Comparison of ENCODE assay signal across 8 cellular contexts in the genomic region with DNA sequence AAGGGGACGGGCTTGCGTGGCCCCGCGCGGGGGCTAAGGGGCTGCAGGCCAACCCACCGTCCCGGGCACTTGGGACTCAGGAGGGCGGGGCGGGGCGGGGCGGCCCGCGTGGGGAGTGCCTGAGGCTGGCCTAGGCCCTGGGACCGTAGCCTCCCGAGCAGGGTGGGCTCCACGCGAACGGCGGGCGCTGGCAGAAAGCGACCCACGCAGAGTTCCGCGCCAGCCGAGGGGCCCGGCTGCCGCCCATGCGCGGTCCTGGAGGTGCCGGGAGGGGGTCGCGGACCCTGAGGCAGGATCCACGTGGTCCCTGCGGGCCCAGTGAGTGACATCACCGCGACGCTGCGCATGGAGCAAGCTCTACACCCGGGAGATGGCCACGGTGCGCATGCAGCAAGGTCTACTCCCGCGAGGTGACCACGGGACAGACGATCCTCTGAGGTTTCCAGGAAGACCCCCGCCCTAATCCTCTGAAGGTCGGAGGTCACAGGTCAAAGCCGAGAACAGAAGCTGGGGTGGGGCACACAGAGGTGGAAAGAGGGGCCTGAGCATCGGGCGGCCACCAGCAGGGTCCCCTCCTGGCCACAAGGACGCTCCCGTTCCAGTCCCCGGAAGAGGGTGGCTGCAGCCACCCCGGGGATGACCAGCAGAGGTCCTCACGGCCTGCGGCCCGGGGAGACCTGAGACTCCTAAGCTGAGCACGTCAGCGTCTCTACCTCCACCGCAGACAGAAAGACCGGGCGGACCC. TPM values are rescaled to one million over a fixed set of nuclear protein-coding genes. Genes with fewer than 3 reads are reported as not detected.
DNase-seq lines count a peak whose midpoint lies in the region; ATAC-seq, FAIRE-seq and TF ChIP-seq lines count a peak whose summit lies in the region.

No MANE protein-coding gene starts in this region.

- ATAC-seq in SK-N-SH treated with all-trans-retinoic acid at 6 μM for 48 hours = peak; percentile 94
- ATAC-seq in heart right ventricle = peak in 7 of 8 donors; percentile 18 to 93 (median 83)

- H3K27ac ChIP-seq in HUES48 (ENCODE audit: low read depth, low read length) = peak overlapping the region; percentile 32
- H3K27ac ChIP-seq in heart right ventricle = peak overlapping the region in 8 of 10 donors; percentile 4 to 87 (median 70)
- H3K27ac ChIP-seq in parathyroid adenoma = no peak overlapping the region

- 1 to 6% methylated on average over 54 to 62 of the region's 62 CpGs for WGBS in heart right ventricle, 2 donors

- peaks cover 10% of the 10 kb centered on the region; the same call in 1 of the 2 replicates for H3K4me1 ChIP-seq in HUES48 (ENCODE audit: control insufficient read depth, insufficient read depth, low read length)
- H3K4me1 ChIP-seq in heart right ventricle = peaks cover 0 to 34% (median 6%) of the 10 kb centered on the region in 9 donors
- H3K4me1 ChIP-seq in parathyroid adenoma = no peaks in the 10 kb centered on the region

- H3K4me2 ChIP-seq in parathyroid adenoma (ENCODE audit: low read length) = peak overlapping the region; percentile 64

- H3K27me3 ChIP-seq in HUES48 (ENCODE audit: control insufficient read depth, insufficient read depth, low read length) (peaks cover 3% of the 10 kb centered on the region; the same call in 1 of the 2 replicates), heart right ventricle (peaks cover 0 to 23% (median 2%) of the 10 kb centered on the region in 7 donors), parathyroid adenoma (ENCODE audit: control insufficient read depth, insufficient read depth, low read length) (no peaks in the 10 kb centered on the region)

- peak; percentile 89 for DNase-seq in GM10266 (ENCODE audit: extremely low spot score)
- peak in 38 of 56 donors; percentile 36 to 83 (median 67) for DNase-seq in amygdala (lab: John Stamatoyannopoulos, UW)
- peak in 1 of 2 donors; percentile 84 for DNase-seq in heart right ventricle
- no peak for DNase-seq in medulla oblongata (ENCODE audit: extremely low spot score)
- no peak for DNase-seq in urothelium cell line (ENCODE audit: low spot score)

- no peak for FAIRE-seq in urothelium cell line (lab: Jason Lieb, UNC)

- no peaks in the 10 kb centered on the region for H3K79me2 ChIP-seq in parathyroid adenoma

- intact Hi-C loops in heart right ventricle (cut with DNase I) = loop anchor here (1.0 to 10.0 kb wide), 8 partner anchors 37 to 369 kb away; no protein-coding TSS in a partner anchor

- peak overlapping the region; percentile 57 for H3K4me3 ChIP-seq in HUES48 (ENCODE audit: low read depth, low read length)
- peak overlapping the region in 9 of 10 donors; percentile 38 to 68 (median 50) for H3K4me3 ChIP-seq in heart right ventricle
- peak overlapping the region; percentile 55 for H3K4me3 ChIP-seq in parathyroid adenoma (ENCODE audit: low read depth, low read length)

- H3K9ac ChIP-seq in HUES48 (ENCODE audit: low read depth, low read length) (no peak overlapping the region), parathyroid adenoma (no peak overlapping the region)

- TF ChIP-seq CTCF in GM10266 (IDR thresholded peaks at IDR 0.05; ENCODE audit: control insufficient read depth, insufficient read depth, low read depth, missing control alignments) (peak; percentile 61), heart right ventricle (IDR thresholded peaks at IDR 0.05) (peak in 5 of 9 donors; percentile 49 to 78 (median 70)), parathyroid adenoma (IDR thresholded peaks at IDR 0.05) (no peak)

- H3K36me3 ChIP-seq in HUES48 (ENCODE audit: control insufficient read depth, insufficient read depth, low read length) = no peaks in the 10 kb centered on the region
- no peaks in the 10 kb centered on the region for H3K36me3 ChIP-seq in heart right ventricle
- H3K36me3 ChIP-seq in parathyroid adenoma (ENCODE audit: control insufficient read depth, insufficient read depth, low read length) = no peaks in the 10 kb centered on the region

- H3K9me3 ChIP-seq in HUES48 (ENCODE audit: control insufficient read depth, insufficient read depth, low read length) (no peaks in the 10 kb centered on the region), heart right ventricle (no peaks in the 10 kb centered on the region), parathyroid adenoma (ENCODE audit: control insufficient read depth, low read length) (no peaks in the 10 kb centered on the region)

- peak overlapping the region; percentile 51 for H2AFZ ChIP-seq in parathyroid adenoma

TF ChIP-seq in SK-N-SH treated with all-trans-retinoic acid at 6 μM for 48 hours, 23 proteins besides CTCF, POLR2A, EP300 and RAD21:
- TF ChIP-seq ZFP3 (CRISPR knock-in tag; IDR thresholded peaks at IDR 0.05) (peak; percentile 75; the same call in 1 of the 2 replicates), CSDC2 (CRISPR knock-in tag; IDR thresholded peaks at IDR 0.05) (0 out of 2 replicates have a peak, but pooled peaks have one; percentile 46), ESRRG (CRISPR knock-in tag; IDR thresholded peaks at IDR 0.05) (peak; percentile 18; the same call in 1 of the 2 replicates), ZNF8 (CRISPR knock-in tag; IDR thresholded peaks at IDR 0.05) (no peak), TCF4 (CRISPR knock-in tag; IDR thresholded peaks at IDR 0.05; ENCODE audit: borderline replicate concordance) (0 out of 2 replicates have a peak, but pooled peaks have one; percentile 20), ZNF70 (CRISPR knock-in tag; IDR thresholded peaks at IDR 0.05) (peak; percentile 99)
- TF ChIP-seq, protein P1, sequence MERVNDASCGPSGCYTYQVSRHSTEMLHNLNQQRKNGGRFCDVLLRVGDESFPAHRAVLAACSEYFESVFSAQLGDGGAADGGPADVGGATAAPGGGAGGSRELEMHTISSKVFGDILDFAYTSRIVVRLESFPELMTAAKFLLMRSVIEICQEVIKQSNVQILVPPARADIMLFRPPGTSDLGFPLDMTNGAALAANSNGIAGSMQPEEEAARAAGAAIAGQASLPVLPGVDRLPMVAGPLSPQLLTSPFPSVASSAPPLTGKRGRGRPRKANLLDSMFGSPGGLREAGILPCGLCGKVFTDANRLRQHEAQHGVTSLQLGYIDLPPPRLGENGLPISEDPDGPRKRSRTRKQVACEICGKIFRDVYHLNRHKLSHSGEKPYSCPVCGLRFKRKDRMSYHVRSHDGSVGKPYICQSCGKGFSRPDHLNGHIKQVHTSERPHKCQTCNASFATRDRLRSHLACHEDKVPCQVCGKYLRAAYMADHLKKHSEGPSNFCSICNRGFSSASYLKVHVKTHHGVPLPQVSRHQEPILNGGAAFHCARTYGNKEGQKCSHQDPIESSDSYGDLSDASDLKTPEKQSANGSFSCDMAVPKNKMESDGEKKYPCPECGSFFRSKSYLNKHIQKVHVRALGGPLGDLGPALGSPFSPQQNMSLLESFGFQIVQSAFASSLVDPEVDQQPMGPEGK (CRISPR knock-in tag; IDR thresholded peaks at IDR 0.05; ENCODE audit: borderline replicate concordance) = no peak

RNA-seq across cellular contexts. Expression of a gene that starts 13.5 kb away (rescaled TPM):
- 1 to 10 TPM; 1.5 to 8.5 (median 3.5) TPM for total RNA-seq in heart right ventricle
- polyA plus RNA-seq in heart right ventricle = 1 to 10 TPM; 3.8 to 7.2 TPM

Comparison
In these comparisons a context has a peak if more than half of its experiments do, and no peak if none do; other contexts are left out.
1. DNase-seq: peak in GM10266 (single experiment) and amygdala (38 of 56); none in medulla oblongata (single experiment) and urothelium cell line (single experiment).
2. Peak in every context shown above with its lines, with median percentiles within 50 percentile points of each other: H3K4me3 ChIP-seq.